27 cellular contexts compared by ENCODE assay signal in genomic region chr3:143531101-143531500, GRCh38.
"Had no signal": no experiment of that assay in that cellular context is flagged by ENCODE, and none has a peak within 500 bp of the region (broad histone marks: within the 10 kb centered on the region; RNA-seq: fewer than 3 reads in every experiment).

No MANE protein-coding gene starts in this region.

- H3K4me1 ChIP-seq: foreskin keratinocyte, uterus had no signal

- H3K4me3 Mint-ChIP-seq: activated naive CD4-positive, alpha-beta T cell treated with anti-CD3 and anti-CD28 coated beads, Interleukin-2, amount 10 ng/mL, durations not matched to agents 7 days and 5 days; activated T-helper 1 cell treated with anti-CD3 and anti-CD28 coated beads, Interleukin-12 subunit alpha, Interleukin-12 subunit beta, Interleukin-2, Interleukin-4 antibody, amounts not matched to agents 30 ng/mL and 10 ng/mL and 1 ng/mL, durations not matched to agents 14 hours and 24 hours and 36 hours; effector memory CD8-positive, alpha-beta T cell; immature natural killer cell; mesothelial cell of epicardium; natural killer cell; T-helper 2 cell treated with Interferon-gamma antibody and Interleukin-4, amounts not matched to agents 5 μg/mL and 100 μg/mL, for 36 hours; type B pancreatic cell had no signal

- H3K36me3 Mint-ChIP-seq: activated naive CD4-positive, alpha-beta T cell treated with anti-CD3 and anti-CD28 coated beads, Interleukin-2, amount 10 ng/mL, durations not matched to agents 7 days and 5 days; mesothelial cell of epicardium; natural killer cell; type B pancreatic cell had no signal

- H3K9me3 Mint-ChIP-seq: activated naive CD4-positive, alpha-beta T cell treated with anti-CD3 and anti-CD28 coated beads, Interleukin-2, amount 10 ng/mL, durations not matched to agents 7 days and 5 days; activated T-helper 1 cell treated with anti-CD3 and anti-CD28 coated beads, Interleukin-12 subunit alpha, Interleukin-12 subunit beta, Interleukin-2, Interleukin-4 antibody, amounts not matched to agents 30 ng/mL and 10 ng/mL and 1 ng/mL, durations not matched to agents 14 hours and 24 hours and 36 hours; effector memory CD8-positive, alpha-beta T cell; immature natural killer cell; mesothelial cell of epicardium; natural killer cell; T-helper 2 cell treated with Interferon-gamma antibody and Interleukin-4, amounts not matched to agents 5 μg/mL and 100 μg/mL, for 36 hours; type B pancreatic cell had no signal

- H3K27ac Mint-ChIP-seq: activated naive CD4-positive, alpha-beta T cell treated with anti-CD3 and anti-CD28 coated beads, Interleukin-2, amount 10 ng/mL, durations not matched to agents 7 days and 5 days; activated T-helper 1 cell treated with anti-CD3 and anti-CD28 coated beads, Interleukin-12 subunit alpha, Interleukin-12 subunit beta, Interleukin-2, Interleukin-4 antibody, amounts not matched to agents 30 ng/mL and 10 ng/mL and 1 ng/mL, durations not matched to agents 14 hours and 24 hours and 36 hours; effector memory CD8-positive, alpha-beta T cell; immature natural killer cell; mesothelial cell of epicardium; natural killer cell; T-helper 2 cell treated with Interferon-gamma antibody and Interleukin-4, amounts not matched to agents 5 μg/mL and 100 μg/mL, for 36 hours; type B pancreatic cell had no signal

- H3K27me3 ChIP-seq: foreskin keratinocyte, heart left ventricle, right atrium auricular region, uterus had no signal

- DNase-seq: activated CD4-positive, alpha-beta T cell treated with anti-CD3 and anti-CD28 coated beads for 4 hours; activated CD4-positive, alpha-beta T cell treated with anti-CD3 and anti-CD28 coated beads, Interleukin-2, amount 50 U/mL, for 48 hours; activated CD8-positive, alpha-beta memory T cell treated with anti-CD3 and anti-CD28 coated beads for 24 hours; activated effector memory CD4-positive, alpha-beta T cell treated with anti-CD3 and anti-CD28 coated beads, Interleukin-2, amount 50 U/mL, for 16 hours; activated naive CD4-positive, alpha-beta T cell treated with anti-CD3 and anti-CD28 coated beads, Interleukin-2, amount 10 ng/mL, durations not matched to agents 7 days and 5 days; amygdala; caudate nucleus; cortex of kidney; effector memory CD8-positive, alpha-beta T cell; foreskin keratinocyte; heart left ventricle; hypothalamus; immature natural killer cell; kidney; left colon; mammary epithelial cell; natural killer cell; stimulated activated CD4-positive, alpha-beta T cell treated with anti-CD3 and anti-CD28 coated beads, Interleukin-15, amount 100 ng/mL, for 24 hours; stimulated activated naive CD8-positive, alpha-beta T cell treated with anti-CD3 and anti-CD28 coated beads, Interleukin-15, Interleukin-2, amounts not matched to agents 100 U/mL and 50 U/mL, for 24 hours; T-helper 1 cell; uterus had no signal

- ATAC-seq: effector memory CD8-positive, alpha-beta T cell; foreskin keratinocyte; heart left ventricle; left colon; natural killer cell; stimulated activated naive CD8-positive, alpha-beta T cell treated with anti-CD3 and anti-CD28 coated beads, Interleukin-15, Interleukin-2, amounts not matched to agents 100 U/mL and 50 U/mL, for 24 hours had no signal

- H3K27me3 Mint-ChIP-seq: activated naive CD4-positive, alpha-beta T cell treated with anti-CD3 and anti-CD28 coated beads, Interleukin-2, amount 10 ng/mL, durations not matched to agents 7 days and 5 days; effector memory CD8-positive, alpha-beta T cell; type B pancreatic cell had no signal

- H3K9me3 ChIP-seq: heart left ventricle, right atrium auricular region, thoracic aorta, uterus had no signal

- H3K4me3 ChIP-seq: heart left ventricle, right atrium auricular region, thoracic aorta, uterus had no signal

- H3K36me3 ChIP-seq: heart left ventricle, right atrium auricular region, thoracic aorta, uterus had no signal

- H3K27ac ChIP-seq: foreskin keratinocyte, heart left ventricle, right atrium auricular region, thoracic aorta, uterus had no signal
